ENCODE assay signal across 8 cellular contexts in genomic region chr20:59948828-59949720, GRCh38. TPM values are rescaled to one million over a fixed set of nuclear protein-coding genes. Genes with fewer than 3 reads are reported as not detected.
A peak's percentile ranks its signal among the peaks of the same experiment; 100 is the strongest.
DNase-seq lines count a peak whose midpoint lies in the region; ATAC-seq and FAIRE-seq lines count a peak whose summit lies in the region.

No MANE protein-coding gene starts in this region.

- POLR2A ChIA-PET in activated CD8-positive, alpha-beta T cell treated with anti-CD3 and anti-CD28 coated beads, Interleukin-2, amount 10 ng/mL, durations not matched to agents 7 days and 5 days (lab: Charles Lee), result interaction anchor here (0.8 to 1.3 kb wide), 2 partner anchors 9 to 13 kb away, joined by 4 to 8 read pairs; partner anchors contain the start of genes FAM217B and PPP1R3D

- peak; percentile 76 for FAIRE-seq in frontal cortex (lab: Jason Lieb, UNC)

- DNase-seq in NCI-H524 (lab: John Stamatoyannopoulos, UW) (peak; percentile 16 to 48), NCI-H524 treated with DMSO at 0.1 percent for 48 hours (lab: John Stamatoyannopoulos, UW) (no peak), NCI-H2107 treated with DMSO at 0.1 percent for 48 hours (lab: John Stamatoyannopoulos, UW; ENCODE audit: unreplicated experiment) (peak; percentile 69), frontal cortex (ENCODE audit: low spot score in 2 of 2) (no peak), skeletal muscle cell (ENCODE audit: low read depth) (peak; percentile 18)
- peak; percentile 69 for DNase-seq in activated CD8-positive, alpha-beta T cell treated with anti-CD3 and anti-CD28 coated beads, Interleukin-2, amount 10 ng/mL, durations not matched to agents 7 days and 5 days

- peaks cover 23% of the 10 kb centered on the region for H3K4me1 Mint-ChIP-seq in activated CD8-positive, alpha-beta T cell treated with anti-CD3 and anti-CD28 coated beads, Interleukin-2, amount 10 ng/mL, durations not matched to agents 7 days and 5 days (ENCODE audit: low read depth)

- no peaks in the 10 kb centered on the region for H3K9me3 Mint-ChIP-seq in activated CD8-positive, alpha-beta T cell treated with anti-CD3 and anti-CD28 coated beads, Interleukin-2, amount 10 ng/mL, durations not matched to agents 7 days and 5 days (ENCODE audit: insufficient read depth)

- H3K27me3 Mint-ChIP-seq in activated CD8-positive, alpha-beta T cell treated with anti-CD3 and anti-CD28 coated beads, Interleukin-2, amount 10 ng/mL, durations not matched to agents 7 days and 5 days (ENCODE audit: low read depth), result no peaks in the 10 kb centered on the region

- peak overlapping the region; percentile 73 for H3K4me3 Mint-ChIP-seq in activated CD8-positive, alpha-beta T cell treated with anti-CD3 and anti-CD28 coated beads, Interleukin-2, amount 10 ng/mL, durations not matched to agents 7 days and 5 days

- CTCF ChIA-PET in activated CD8-positive, alpha-beta T cell treated with anti-CD3 and anti-CD28 coated beads, Interleukin-2, amount 10 ng/mL, durations not matched to agents 7 days and 5 days (lab: Charles Lee), result interaction anchor here (0.7 to 4.4 kb wide), 10 partner anchors 9 to 1280 kb away, joined by 3 to 39 read pairs (median 4); partner anchors contain the start of genes FAM217B, PPP1R3D and SYCP2

- H3K27ac Mint-ChIP-seq in activated CD8-positive, alpha-beta T cell treated with anti-CD3 and anti-CD28 coated beads, Interleukin-2, amount 10 ng/mL, durations not matched to agents 7 days and 5 days, result peak overlapping the region; percentile 95

- ATAC-seq in GM21619 (IDR thresholded peaks at IDR 0.05; ENCODE audit: unreplicated experiment) (peak; percentile 77), HG03095 (IDR thresholded peaks at IDR 0.05; ENCODE audit: unreplicated experiment) (no peak)
- ATAC-seq in activated CD8-positive, alpha-beta T cell treated with anti-CD3 and anti-CD28 coated beads, Interleukin-2, amount 10 ng/mL, durations not matched to agents 7 days and 5 days, result peak; percentile 78

- peaks cover 17% of the 10 kb centered on the region for H3K36me3 Mint-ChIP-seq in activated CD8-positive, alpha-beta T cell treated with anti-CD3 and anti-CD28 coated beads, Interleukin-2, amount 10 ng/mL, durations not matched to agents 7 days and 5 days (ENCODE audit: low read depth)

- H3K4me3 ChIP-seq in skeletal muscle cell (ENCODE audit: low read depth, low read length), result no peak overlapping the region

RNA-seq across cellular contexts. Expression of gene FAM217B, which starts 8.9 kb away (rescaled TPM):
- 10 to 100 TPM; 27.0 to 32.5 TPM for total RNA-seq in activated CD8-positive, alpha-beta T cell treated with anti-CD3 and anti-CD28 coated beads, Interleukin-2, amount 10 ng/mL, durations not matched to agents 7 days and 5 days
- 32.6 TPM for total RNA-seq in frontal cortex

RNA-seq across cellular contexts. Expression of gene PPP1R3D, which starts 9.0 kb away (rescaled TPM):
- total RNA-seq in activated CD8-positive, alpha-beta T cell treated with anti-CD3 and anti-CD28 coated beads, Interleukin-2, amount 10 ng/mL, durations not matched to agents 7 days and 5 days, result 1 to 10 TPM; 6.7 TPM
- 2.4 TPM for total RNA-seq in frontal cortex

RNA-seq across cellular contexts. Expression of gene CDH26, which starts 9.1 kb away (rescaled TPM):
- total RNA-seq in activated CD8-positive, alpha-beta T cell treated with anti-CD3 and anti-CD28 coated beads, Interleukin-2, amount 10 ng/mL, durations not matched to agents 7 days and 5 days, result under 1 TPM; 0.26 to 0.34 TPM
- 0.41 TPM for total RNA-seq in frontal cortex

RNA-seq across cellular contexts. Expression of gene SYCP2, which starts 15.6 kb away (rescaled TPM):
- total RNA-seq in activated CD8-positive, alpha-beta T cell treated with anti-CD3 and anti-CD28 coated beads, Interleukin-2, amount 10 ng/mL, durations not matched to agents 7 days and 5 days, result 1 to 10 TPM; 6.5 to 6.6 TPM
- total RNA-seq in frontal cortex, result 4.1 TPM

Comparison
In these comparisons a context has a peak if more than half of its experiments do, and no peak if none do; other contexts are left out.
1. DNase-seq: peak in NCI-H524 (2 of 2), NCI-H2107 treated with DMSO at 0.1 percent for 48 hours (single experiment), activated CD8-positive, alpha-beta T cell treated with anti-CD3 and anti-CD28 coated beads, Interleukin-2, amount 10 ng/mL, durations not matched to agents 7 days and 5 days (single experiment) and skeletal muscle cell (single experiment); none in NCI-H524 treated with DMSO at 0.1 percent for 48 hours (single experiment) and frontal cortex (0 of 2).